Comparison of ENCODE assay signal across 8 cellular contexts in genomic region chr1:209601809-209602657, GRCh38. TPM values are rescaled to one million over a fixed set of nuclear protein-coding genes. Genes with fewer than 3 reads are reported as not detected.
DNase-seq lines count a peak whose midpoint lies in the region; ATAC-seq and TF ChIP-seq lines count a peak whose summit lies in the region.

No MANE protein-coding gene starts in this region.

- H3K27ac ChIP-seq in DND-41 (ENCODE audit: low read length): no peak overlapping the region
- H3K27ac ChIP-seq in psoas muscle: no peak overlapping the region

- no peaks in the 10 kb centered on the region for H4K20me1 ChIP-seq in DND-41 (ENCODE audit: insufficient read depth, low read length)

- H3K9ac ChIP-seq in DND-41 (ENCODE audit: low read depth, low read length): no peak overlapping the region

- no peaks in the 10 kb centered on the region for H3K79me2 ChIP-seq in DND-41 (ENCODE audit: insufficient read depth, low read length)

- no peak overlapping the region for H3K4me3 Mint-ChIP-seq in activated T-cell treated with anti-CD3 and anti-CD28 coated beads, Interleukin-2, amount 50 U/mL, for 72 hours

- ATAC-seq in DND-41 (ENCODE audit: insufficient read depth, low read depth) (peak; percentile 89), psoas muscle (peak; percentile 91 to 100 (median 96)), HG03175 (IDR thresholded peaks at IDR 0.05; ENCODE audit: unreplicated experiment) (no peak)
- ATAC-seq in activated T-cell treated with anti-CD3 and anti-CD28 coated beads, Interleukin-2, amount 50 U/mL, for 72 hours (replicated peaks in 1 of 2): peak; percentile 76 to 86

- no peak overlapping the region for H3K27ac Mint-ChIP-seq in activated T-cell treated with anti-CD3 and anti-CD28 coated beads, Interleukin-2, amount 50 U/mL, for 72 hours

- H3K9me3 ChIP-seq in DND-41 (ENCODE audit: insufficient read depth, low read length, severe bottlenecking): no peaks in the 10 kb centered on the region
- H3K9me3 ChIP-seq in psoas muscle: no peaks in the 10 kb centered on the region

- H3K36me3 ChIP-seq in DND-41 (ENCODE audit: insufficient read depth, low read length): no peaks in the 10 kb centered on the region
- no peaks in the 10 kb centered on the region for H3K36me3 ChIP-seq in psoas muscle (ENCODE audit: insufficient read depth in 1 of 2, low read depth in 1 of 2)

- H3K27me3 ChIP-seq in DND-41 (ENCODE audit: insufficient read depth, low read length, poor library complexity): peaks cover 4% of the 10 kb centered on the region
- H3K27me3 ChIP-seq in psoas muscle (ENCODE audit: insufficient read depth in 3 of 3, low read length in 2 of 3): no peaks in the 10 kb centered on the region

- H3K4me3 ChIP-seq in DND-41 (ENCODE audit: low read depth in 1 of 2, low read length in 2 of 2) (no peak overlapping the region), psoas muscle (no peak overlapping the region)

- H3K4me1 Mint-ChIP-seq in activated T-cell treated with anti-CD3 and anti-CD28 coated beads, Interleukin-2, amount 50 U/mL, for 72 hours (ENCODE audit: low read depth): peaks cover 5% of the 10 kb centered on the region

- H3K4me1 ChIP-seq in DND-41 (ENCODE audit: insufficient read depth, low read length): no peaks in the 10 kb centered on the region
- H3K4me1 ChIP-seq in psoas muscle: no peaks in the 10 kb centered on the region

- TF ChIP-seq CTCF in DND-41 (IDR thresholded peaks at IDR 0.05; ENCODE audit: borderline replicate concordance, extremely low read depth, low read length, poor library complexity, severe bottlenecking) (peak; percentile 63), psoas muscle (IDR thresholded peaks at IDR 0.05) (peak; percentile 75)

- H3K36me3 Mint-ChIP-seq in activated T-cell treated with anti-CD3 and anti-CD28 coated beads, Interleukin-2, amount 50 U/mL, for 72 hours (ENCODE audit: insufficient read depth in 2 of 2): no peaks in the 10 kb centered on the region

- H2AFZ ChIP-seq in DND-41 (ENCODE audit: low read depth, low read length): no peak overlapping the region

- intact Hi-C loops in psoas muscle (cut with DNase I): loop anchor here (2.0 kb wide), 3 partner anchors 25 to 95 kb away; no protein-coding TSS in a partner anchor

- peaks cover 36% of the 10 kb centered on the region for H3K27me3 Mint-ChIP-seq in activated T-cell treated with anti-CD3 and anti-CD28 coated beads, Interleukin-2, amount 50 U/mL, for 72 hours (ENCODE audit: low read depth)

- 30 to 41% (median 36%) methylated on average over 6 of the region's 6 CpGs for WGBS in psoas muscle, 3 donors

- H3K4me2 ChIP-seq in DND-41 (ENCODE audit: insufficient read depth, low read length): no peak overlapping the region

- H3K9me3 Mint-ChIP-seq in activated T-cell treated with anti-CD3 and anti-CD28 coated beads, Interleukin-2, amount 50 U/mL, for 72 hours: no peaks in the 10 kb centered on the region

- peak; percentile 24 for DNase-seq in DND-41
- peak; percentile 41 for DNase-seq in H4 (ENCODE audit: low spot score)
- peak; percentile 48 for DNase-seq in NCI-H2227 treated with DMSO at 0.1 percent for 48 hours (lab: John Stamatoyannopoulos, UW)
- DNase-seq in activated T-cell treated with anti-CD3 and anti-CD28 coated beads, Interleukin-2, amount 50 U/mL, for 72 hours: peak; percentile 34 to 37
- peak; percentile 65 for DNase-seq in globus pallidus (ENCODE audit: low spot score)
- peak in 1 of 2 donors; percentile 61 for DNase-seq in psoas muscle
- DNase-seq in OCI-M2 (lab: John Stamatoyannopoulos, UW; ENCODE audit: unreplicated experiment): no peak

RNA-seq across cellular contexts. Expression of gene CAMK1G, which starts 18.5 kb away (rescaled TPM):
- total RNA-seq in H4 (2014; rRNA removed; shearing (Covaris generic)): not detected in 2 replicates
- under 1 TPM; 0.43 to 0.63 TPM for total RNA-seq in activated T-cell treated with anti-CD3 and anti-CD28 coated beads, Interleukin-2, amount 50 U/mL, for 72 hours
- under 1 TPM in 2 of 4 donors, not detected in 2; 0.42 to 0.50 TPM for total RNA-seq in psoas muscle
- 1 to 10 TPM in 1 of 3 donors, under 1 TPM in 1, not detected in 1; 0.04 to 1.4 TPM for polyA plus RNA-seq in psoas muscle

RNA-seq across cellular contexts. Expression of gene LAMB3, which starts 50.2 kb away (rescaled TPM):
- 1.3 and 1.8 TPM in 2 replicates for total RNA-seq in H4 (2014; rRNA removed; shearing (Covaris generic))
- total RNA-seq in activated T-cell treated with anti-CD3 and anti-CD28 coated beads, Interleukin-2, amount 50 U/mL, for 72 hours: 10 to 100 TPM in 1 of 2 donors, 1 to 10 TPM in 1; 5.9 to 26.0 TPM
- 1 to 10 TPM in 3 of 4 donors, under 1 TPM in 1; 0.88 to 2.7 (median 1.8) TPM for total RNA-seq in psoas muscle
- polyA plus RNA-seq in psoas muscle: 1 to 10 TPM in 2 of 3 donors, under 1 TPM in 1; 0.98 to 2.6 (median 2.0) TPM
